19 cellular contexts compared by ENCODE assay signal in the genomic region with DNA sequence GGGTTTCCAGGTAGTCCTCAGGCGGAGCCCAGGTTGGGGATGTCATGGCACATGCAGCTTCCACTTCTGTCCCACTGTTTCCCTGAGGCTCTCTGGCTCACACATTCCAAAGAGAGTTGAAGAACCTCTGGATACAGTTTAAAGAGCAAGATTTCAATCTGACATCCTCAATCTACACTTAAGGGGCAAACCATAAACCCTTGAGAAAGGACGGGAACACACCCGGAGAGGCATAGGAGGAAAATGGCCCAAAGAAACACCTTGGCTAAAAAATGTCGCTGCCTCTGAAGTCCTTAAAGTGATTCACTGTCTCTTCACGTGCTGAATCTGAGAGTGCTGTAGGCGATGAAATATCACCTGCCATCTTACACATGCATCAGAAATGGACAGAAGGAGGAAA.
"Had no signal": no experiment of that assay in that cellular context is flagged by ENCODE, and none has a peak within 500 bp of the region (broad histone marks: within the 10 kb centered on the region; RNA-seq: fewer than 3 reads in every experiment).

No MANE protein-coding gene starts in this region.

- FAIRE-seq: islet of Langerhans, urothelium cell line had no signal

- H3K9me3 Mint-ChIP-seq: activated naive CD4-positive, alpha-beta T cell treated with anti-CD3 and anti-CD28 coated beads, Interleukin-2, amount 50 U/mL, for 72 hours; activated T-helper 1 cell treated with anti-CD3 and anti-CD28 coated beads, Interleukin-12 subunit alpha, Interleukin-12 subunit beta, Interleukin-2, Interleukin-4 antibody, amounts not matched to agents 30 ng/mL and 10 ng/mL and 1 ng/mL, durations not matched to agents 14 hours and 24 hours and 36 hours; nephron; stimulated activated naive CD8-positive, alpha-beta T cell treated with anti-CD3 and anti-CD28 coated beads, Interleukin-15, Interleukin-2, amounts not matched to agents 100 ng/mL and 50 ng/mL, for 24 hours; T-helper 2 cell treated with Interferon-gamma antibody and Interleukin-4, amounts not matched to agents 5 μg/mL and 100 μg/mL, for 36 hours had no signal

- H3K36me3 ChIP-seq: adrenal gland had no signal

- H3K27me3 ChIP-seq: adrenal gland, foreskin keratinocyte had no signal

- H3K27me3 Mint-ChIP-seq: stimulated activated naive CD8-positive, alpha-beta T cell treated with anti-CD3 and anti-CD28 coated beads, Interleukin-15, Interleukin-2, amounts not matched to agents 100 ng/mL and 50 ng/mL, for 24 hours had no signal

- H2AFZ ChIP-seq: parathyroid adenoma had no signal

- ATAC-seq: activated naive CD4-positive, alpha-beta T cell treated with anti-CD3 and anti-CD28 coated beads, Interleukin-2, amount 50 U/mL, for 72 hours; foreskin keratinocyte; left colon had no signal

- H3K27ac Mint-ChIP-seq: activated naive CD4-positive, alpha-beta T cell treated with anti-CD3 and anti-CD28 coated beads, Interleukin-2, amount 50 U/mL, for 72 hours; activated T-helper 1 cell treated with anti-CD3 and anti-CD28 coated beads, Interleukin-12 subunit alpha, Interleukin-12 subunit beta, Interleukin-2, Interleukin-4 antibody, amounts not matched to agents 30 ng/mL and 10 ng/mL and 1 ng/mL, durations not matched to agents 14 hours and 24 hours and 36 hours; nephron; stimulated activated naive CD8-positive, alpha-beta T cell treated with anti-CD3 and anti-CD28 coated beads, Interleukin-15, Interleukin-2, amounts not matched to agents 100 ng/mL and 50 ng/mL, for 24 hours; T-helper 2 cell treated with Interferon-gamma antibody and Interleukin-4, amounts not matched to agents 5 μg/mL and 100 μg/mL, for 36 hours had no signal

- H3K4me3 ChIP-seq: adrenal gland, lung, SK-N-MC had no signal

- H3K27ac ChIP-seq: foreskin keratinocyte, SK-N-MC had no signal

- H3K4me3 Mint-ChIP-seq: activated T-helper 1 cell treated with anti-CD3 and anti-CD28 coated beads, Interleukin-12 subunit alpha, Interleukin-12 subunit beta, Interleukin-2, Interleukin-4 antibody, amounts not matched to agents 30 ng/mL and 10 ng/mL and 1 ng/mL, durations not matched to agents 14 hours and 24 hours and 36 hours; nephron; stimulated activated naive CD8-positive, alpha-beta T cell treated with anti-CD3 and anti-CD28 coated beads, Interleukin-15, Interleukin-2, amounts not matched to agents 100 ng/mL and 50 ng/mL, for 24 hours; T-helper 2 cell treated with Interferon-gamma antibody and Interleukin-4, amounts not matched to agents 5 μg/mL and 100 μg/mL, for 36 hours had no signal

- H3K9ac ChIP-seq: parathyroid adenoma had no signal

- H3K9me3 ChIP-seq: adrenal gland had no signal

- DNase-seq: activated CD4-positive, alpha-beta T cell treated with anti-CD3 and anti-CD28 coated beads for 1 hour; activated CD4-positive, alpha-beta T cell treated with anti-CD3 and anti-CD28 coated beads, Interleukin-2, amount 50 U/mL, for 4 hours; activated gamma-delta T cell treated with Interleukin-2 at 50 U/mL for 16 hours; adrenal gland; foreskin keratinocyte; glutamatergic neuron; hippocampal formation; left colon; midbrain had no signal

- H3K36me3 Mint-ChIP-seq: activated naive CD4-positive, alpha-beta T cell treated with anti-CD3 and anti-CD28 coated beads, Interleukin-2, amount 50 U/mL, for 72 hours had no signal
